ENCODE assay signal across 10 cellular contexts in genomic region chr16:89563639-89564392, GRCh38.
DNase-seq lines count a peak whose midpoint lies in the region; ATAC-seq lines count a peak whose summit lies in the region.
"Had no signal": no experiment of that assay in that cellular context is flagged by ENCODE, and none has a peak within 500 bp of the region (broad histone marks: within the 10 kb centered on the region; RNA-seq: fewer than 3 reads in every experiment).

No MANE protein-coding gene starts in this region.

- H3K4me1 ChIP-seq in duodenal mucosa (ENCODE audit: control insufficient read depth in 1 of 2, insufficient read depth in 2 of 2, low read length in 2 of 2) = peaks cover 50 to 55% of the 10 kb centered on the region in 2 donors
- peaks cover 38% of the 10 kb centered on the region for H3K4me1 ChIP-seq in effector memory CD4-positive, alpha-beta T cell (ENCODE audit: control insufficient read depth, insufficient read depth, low read length, poor library complexity, severe bottlenecking)

- no peaks in the 10 kb centered on the region for H3K9me3 ChIP-seq in duodenal mucosa (ENCODE audit: control insufficient read depth in 1 of 2, low read length in 2 of 2)
- H3K9me3 ChIP-seq in effector memory CD4-positive, alpha-beta T cell (ENCODE audit: control insufficient read depth, low read length) = no peaks in the 10 kb centered on the region

- no peak for ATAC-seq in stimulated activated naive CD8-positive, alpha-beta T cell treated with anti-CD3 and anti-CD28 coated beads, Interleukin-15, amount 100 ng/mL, for 72 hours

- H3K4me3 Mint-ChIP-seq in stimulated activated naive CD8-positive, alpha-beta T cell treated with anti-CD3 and anti-CD28 coated beads, Interleukin-15, amount 100 ng/mL, for 72 hours = peak overlapping the region; percentile 51 to 74

- H3K9ac ChIP-seq in duodenal mucosa (ENCODE audit: low read depth in 1 of 2, low read length in 2 of 2) = peak overlapping the region in 1 of 2 donors; percentile 60

- no peak overlapping the region for H3K27ac ChIP-seq in duodenal mucosa (ENCODE audit: low read depth, low read length)
- no peak overlapping the region for H3K27ac ChIP-seq in effector memory CD4-positive, alpha-beta T cell (ENCODE audit: insufficient read depth, low read length, poor library complexity, severe bottlenecking)

- H3K27me3 Mint-ChIP-seq in stimulated activated naive CD8-positive, alpha-beta T cell treated with anti-CD3 and anti-CD28 coated beads, Interleukin-15, amount 100 ng/mL, for 72 hours = no peaks in the 10 kb centered on the region

- peaks cover 62% of the 10 kb centered on the region for H3K4me1 Mint-ChIP-seq in stimulated activated naive CD8-positive, alpha-beta T cell treated with anti-CD3 and anti-CD28 coated beads, Interleukin-15, amount 100 ng/mL, for 72 hours

- peak overlapping the region; percentile 24 to 28 for H3K4me3 ChIP-seq in duodenal mucosa (ENCODE audit: low read depth in 1 of 2, low read length in 2 of 2)
- no peak overlapping the region for H3K4me3 ChIP-seq in effector memory CD4-positive, alpha-beta T cell (ENCODE audit: insufficient read depth, low read depth, low read length, poor library complexity, severe bottlenecking)

- peaks cover 29 to 35% of the 10 kb centered on the region in 2 donors for H3K36me3 ChIP-seq in duodenal mucosa (ENCODE audit: control insufficient read depth in 1 of 2, insufficient read depth in 2 of 2, low read length in 2 of 2)
- H3K36me3 ChIP-seq in effector memory CD4-positive, alpha-beta T cell (ENCODE audit: control insufficient read depth, insufficient read depth, low read length) = peaks cover 24% of the 10 kb centered on the region

- H3K9me3 Mint-ChIP-seq in stimulated activated naive CD8-positive, alpha-beta T cell treated with anti-CD3 and anti-CD28 coated beads, Interleukin-15, amount 100 ng/mL, for 72 hours = no peaks in the 10 kb centered on the region
- H3K9me3 Mint-ChIP-seq: T-helper 1 cell treated with Interleukin-12 subunit alpha and Interleukin-12 subunit beta and Interleukin-4 antibody, amounts not matched to agents 30 μg/mL and 1 μg/mL, for 36 hours had no signal

- peak overlapping the region in 1 of 2 donors; percentile 59 for H3K27ac Mint-ChIP-seq in stimulated activated naive CD8-positive, alpha-beta T cell treated with anti-CD3 and anti-CD28 coated beads, Interleukin-15, amount 100 ng/mL, for 72 hours

- H3K27me3 ChIP-seq in duodenal mucosa (ENCODE audit: control insufficient read depth in 1 of 2, insufficient read depth in 2 of 2, low read length in 2 of 2) = no peaks in the 10 kb centered on the region
- H3K27me3 ChIP-seq in effector memory CD4-positive, alpha-beta T cell (replicated peaks; ENCODE audit: control insufficient read depth, insufficient read depth, low read length, poor library complexity, severe bottlenecking) = no peaks in the 10 kb centered on the region

- DNase-seq in stimulated activated CD4-positive, alpha-beta T cell treated with anti-CD3 and anti-CD28 coated beads, Interleukin-1b, Interleukin-23, amount 100 ng/mL, for 48 hours = peak; percentile 37
- DNase-seq in stimulated activated CD4-positive, alpha-beta T cell treated with anti-CD3 and anti-CD28 coated beads, Interleukin-4, amount 100 ng/mL, for 24 hours = no peak
- peak; percentile 37 for DNase-seq in OCI-M1 (lab: John Stamatoyannopoulos, UW)
- no peak for DNase-seq in stimulated activated naive CD8-positive, alpha-beta T cell treated with anti-CD3 and anti-CD28 coated beads, Interleukin-15, amount 100 ng/mL, for 72 hours
- no peak for DNase-seq in NCI-H146 treated with DMSO at 0.1 percent for 48 hours (lab: John Stamatoyannopoulos, UW; ENCODE audit: unreplicated experiment)
- DNase-seq in ecto neural progenitor cell (ENCODE audit: low spot score) = no peak
- no peak for DNase-seq in effector memory CD4-positive, alpha-beta T cell
- DNase-seq: NCI-H187 had no signal

Comparison
In these comparisons a context has a peak if more than half of its experiments do, and no peak if none do; other contexts are left out.
1. DNase-seq: peak in stimulated activated CD4-positive, alpha-beta T cell treated with anti-CD3 and anti-CD28 coated beads, Interleukin-1b, Interleukin-23, amount 100 ng/mL, for 48 hours (single experiment) and OCI-M1 (single experiment); none in stimulated activated CD4-positive, alpha-beta T cell treated with anti-CD3 and anti-CD28 coated beads, Interleukin-4, amount 100 ng/mL, for 24 hours (single experiment), stimulated activated naive CD8-positive, alpha-beta T cell treated with anti-CD3 and anti-CD28 coated beads, Interleukin-15, amount 100 ng/mL, for 72 hours (0 of 2), NCI-H146 treated with DMSO at 0.1 percent for 48 hours (single experiment), ecto neural progenitor cell (single experiment) and effector memory CD4-positive, alpha-beta T cell (0 of 3).